10 cellular contexts compared by ENCODE assay signal in genomic region chr14:73180385-73180805, GRCh38. TPM values are rescaled to one million over a fixed set of nuclear protein-coding genes. Genes with fewer than 3 reads are reported as not detected.
DNase-seq lines count a peak whose midpoint lies in the region; ATAC-seq and TF ChIP-seq lines count a peak whose summit lies in the region.
"Had no signal": no experiment of that assay in that cellular context is flagged by ENCODE, and none has a peak within 500 bp of the region (broad histone marks: within the 10 kb centered on the region; RNA-seq: fewer than 3 reads in every experiment).

No MANE protein-coding gene starts in this region.

- H3K4me3 ChIP-seq in lung, result no peak overlapping the region
- H3K4me3 ChIP-seq: SJCRH30 had no signal

- TF ChIP-seq CTCF in lung (IDR thresholded peaks at IDR 0.05; ENCODE audit: control extremely low read depth, extremely low read depth), result no peak

- no peaks in the 10 kb centered on the region for H3K27me3 ChIP-seq in lung (ENCODE audit: control insufficient read depth, insufficient read depth)
- H3K27me3 ChIP-seq: SJCRH30 had no signal

- no peaks in the 10 kb centered on the region for H3K9me3 ChIP-seq in lung (ENCODE audit: control insufficient read depth in 2 of 2, insufficient read depth in 1 of 2, low read length in 1 of 2)
- H3K9me3 ChIP-seq: SJCRH30 had no signal

- H3K36me3 ChIP-seq in lung (ENCODE audit: control insufficient read depth in 2 of 2, insufficient read depth in 2 of 2, low read length in 2 of 2), result peaks cover 0 to 3% of the 10 kb centered on the region in 2 donors
- H3K36me3 ChIP-seq: SJCRH30 had no signal

- H3K4me1 ChIP-seq in lung (ENCODE audit: control insufficient read depth in 2 of 2, insufficient read depth in 2 of 2, low read length in 2 of 2), result no peaks in the 10 kb centered on the region
- H3K4me1 ChIP-seq: SJCRH30 had no signal

- ATAC-seq in lung (ENCODE audit: insufficient read depth, low FRiP score) (peak; percentile 69), GM18517 (IDR thresholded peaks at IDR 0.05; ENCODE audit: unreplicated experiment) (no peak), HG02852 (IDR thresholded peaks at IDR 0.05; ENCODE audit: unreplicated experiment) (no peak)

- DNase-seq in AG08395 (ENCODE audit: low spot score) (peak; percentile 70), NCI-H226 (peak; percentile 76), dedifferentiated amniotic fluid mesenchymal stem cell (ENCODE audit: extremely low spot score) (peak; percentile 71), lung (ENCODE audit: low spot score) (no peak), NCI-H1417 (lab: John Stamatoyannopoulos, UW) (no peak)
- DNase-seq in stimulated activated CD4-positive, alpha-beta T cell treated with anti-CD3 and anti-CD28 coated beads, Interleukin-2, amount 100 ng/mL, for 24 hours, result no peak
- DNase-seq: activated naive CD8-positive, alpha-beta T cell treated with anti-CD3 and anti-CD28 coated beads, Interleukin-2, amount 10 ng/mL, durations not matched to agents 7 days and 5 days; SJCRH30 had no signal

- H3K27ac ChIP-seq in lung (ENCODE audit: low read depth in 1 of 2, low read length in 1 of 2), result no peak overlapping the region
- H3K27ac ChIP-seq: SJCRH30 had no signal

RNA-seq across cellular contexts. Expression of gene PSEN1, which starts 44.1 kb away (rescaled TPM):
- 10 to 100 TPM; 52.7 to 64.7 TPM for total RNA-seq in lung
- 10 to 100 TPM; 33.6 to 48.6 TPM for polyA plus RNA-seq in lung

RNA-seq across cellular contexts. Expression of gene PAPLN, which starts 56.9 kb away (rescaled TPM):
- 10 to 100 TPM; 11.1 to 18.0 TPM for total RNA-seq in lung
- polyA plus RNA-seq in lung, result 1 to 10 TPM; 2.9 to 5.4 TPM
- total RNA-seq: SJCRH30 had no signal

Comparison
In these comparisons a context has a peak if more than half of its experiments do, and no peak if none do; other contexts are left out.
1. DNase-seq: peak in AG08395 (single experiment), NCI-H226 (single experiment) and dedifferentiated amniotic fluid mesenchymal stem cell (single experiment); none in lung (single experiment), stimulated activated CD4-positive, alpha-beta T cell treated with anti-CD3 and anti-CD28 coated beads, Interleukin-2, amount 100 ng/mL, for 24 hours (0 of 2) and NCI-H1417 (0 of 3).